8 cellular contexts compared by ENCODE assay signal in genomic region chr3:192758654-192759053, GRCh38. TPM values are rescaled to one million over a fixed set of nuclear protein-coding genes. Genes with fewer than 3 reads are reported as not detected.
"Had no signal": no experiment of that assay in that cellular context is flagged by ENCODE, and none has a peak within 500 bp of the region (broad histone marks: within the 10 kb centered on the region; RNA-seq: fewer than 3 reads in every experiment).

No MANE protein-coding gene starts in this region.

- H3K9me3 Mint-ChIP-seq: HFFc6 had no signal

- DNase-seq: GM23248, GOT3, H7, H9, HCEC 1CT, HFFc6 had no signal

- H3K27ac Mint-ChIP-seq: GM23338, H9, HFFc6 had no signal

- ATAC-seq: GM23338, HCT116 had no signal

- H3K4me3 Mint-ChIP-seq: GM23338, H9, HFFc6 had no signal

RNA-seq across cellular contexts. Expression of gene FGF12, which starts 31.3 kb away (rescaled TPM):
- total RNA-seq: GM23248, HFFc6 had no signal
